ENCODE assay signal across 22 cellular contexts in genomic region chr7:122790132-122790531, GRCh38.
A peak's percentile ranks its signal among the peaks of the same experiment; 100 is the strongest.
DNase-seq lines count a peak whose midpoint lies in the region; ATAC-seq and TF ChIP-seq lines count a peak whose summit lies in the region.
"Had no signal": no experiment of that assay in that cellular context is flagged by ENCODE, and none has a peak within 500 bp of the region (broad histone marks: within the 10 kb centered on the region; RNA-seq: fewer than 3 reads in every experiment).

No MANE protein-coding gene starts in this region.

- H3K56ac ChIP-seq in IMR-90 (ENCODE audit: extremely low read depth, insufficient read depth, low read length) = no peak overlapping the region

- H3K4me2 ChIP-seq in IMR-90 (ENCODE audit: low read depth, low read length) = no peak overlapping the region
- H3K4me2 ChIP-seq: KMS-11, SK-N-SH had no signal

- no peaks in the 10 kb centered on the region for H3K36me3 ChIP-seq in IMR-90 (ENCODE audit: control insufficient read depth, insufficient read depth, low read length)
- H3K36me3 ChIP-seq: gastrocnemius medialis, thoracic aorta had no signal

- H4K91ac ChIP-seq in IMR-90 (ENCODE audit: insufficient read depth, low read depth, low read length) = no peak overlapping the region

- POLR2A ChIA-PET in IMR-90 (lab: Charles Lee; ENCODE audit: unreplicated experiment) = no interaction called here

- no peak overlapping the region for H3K4ac ChIP-seq in IMR-90 (ENCODE audit: low read depth, low read length)

- no peak overlapping the region for H3K4me3 ChIP-seq in IMR-90 (ENCODE audit: insufficient read depth, low read depth, low read length)
- no peak overlapping the region for H3K4me3 ChIP-seq in fibroblast of pulmonary artery (replicated peaks; ENCODE audit: low read depth, low read length)
- H3K4me3 ChIP-seq: gastrocnemius medialis, lung, skin epidermis, thoracic aorta had no signal

- no TSS peak for BruUV-seq in IMR-90 (replicated peaks; lab: Mats Ljungman, UMichigan)

- no peaks in the 10 kb centered on the region for H3K9me1 ChIP-seq in IMR-90 (ENCODE audit: insufficient read depth, low read length)

- DNase-seq in IMR-90 (no peak), NCI-H1436 treated with DMSO at 0.1 percent for 48 hours (lab: John Stamatoyannopoulos, UW) (peak; percentile 68), NCI-H2196 treated with DMSO at 0.1 percent for 48 hours (lab: John Stamatoyannopoulos, UW; ENCODE audit: unreplicated experiment) (peak; percentile 10), fibroblast of pulmonary artery (ENCODE audit: low read depth) (peak; percentile 11), A172 (ENCODE audit: low spot score) (no peak), dedifferentiated amniotic fluid mesenchymal stem cell (ENCODE audit: extremely low spot score) (no peak), epidermal melanocyte (ENCODE audit: insufficient read length, low spot score) (no peak)
- DNase-seq: activated CD4-positive, alpha-beta T cell treated with anti-CD3 and anti-CD28 coated beads, Interleukin-2, amount 10 ng/mL, durations not matched to agents 7 days and 5 days; activated naive CD8-positive, alpha-beta T cell treated with anti-CD3 and anti-CD28 coated beads for 36 hours; H7; kidney; SK-N-SH; stimulated activated CD4-positive, alpha-beta T cell treated with anti-CD3 and anti-CD28 coated beads, Interleukin-4, amount 100 ng/mL, for 1 hour; stimulated activated naive CD4-positive, alpha-beta T cell treated with Interleukin-2 at 50 U/mL for 16 hours; T-helper 2 cell had no signal

- H2AFZ ChIP-seq in IMR-90 (replicated peaks; ENCODE audit: low read length, poor library complexity) = no peak overlapping the region

- H2AK9ac ChIP-seq in IMR-90 (replicated peaks; ENCODE audit: low read depth, low read length, poor library complexity) = no peak overlapping the region

- no peak overlapping the region for H2BK120ac ChIP-seq in IMR-90 (ENCODE audit: low read depth, low read length)

- H3K27me3 ChIP-seq in IMR-90 (ENCODE audit: control insufficient read depth, insufficient read depth, low read length) = no peaks in the 10 kb centered on the region
- H3K27me3 ChIP-seq: gastrocnemius medialis had no signal

- H3K4me1 ChIP-seq in IMR-90 (ENCODE audit: control insufficient read depth, insufficient read depth, low read length) = no peaks in the 10 kb centered on the region
- H3K4me1 ChIP-seq: gastrocnemius medialis had no signal

- in situ Hi-C loops in IMR-90 (cut with MboI; ENCODE audit: low sequenced_read_pairs) = no loop called here

- H3K9me3 ChIP-seq in IMR-90 (ENCODE audit: control insufficient read depth, insufficient read depth, low read length) = peaks cover 4% of the 10 kb centered on the region; the same call in 1 of the 2 replicates
- H3K9me3 ChIP-seq: gastrocnemius medialis, SK-N-SH, thoracic aorta had no signal

- dilution Hi-C loops in IMR-90 (cut with HindIII; ENCODE audit: low sequenced_read_pairs, unreplicated experiment) = no loop called here

- H3K18ac ChIP-seq in IMR-90 (ENCODE audit: low read depth, low read length) = no peak overlapping the region

- no peak overlapping the region for H4K5ac ChIP-seq in IMR-90 (ENCODE audit: low read depth, low read length)

- intact Hi-C loops in IMR-90 (cut with micrococcal nuclease) = no loop called here

- H3K27ac ChIP-seq in IMR-90 (ENCODE audit: insufficient read depth, low read length) = no peak overlapping the region
- H3K27ac ChIP-seq: gastrocnemius medialis, KMS-11, skin epidermis, thoracic aorta had no signal

- H4K8ac ChIP-seq in IMR-90 (ENCODE audit: low read depth in 2 of 2, low read length in 2 of 2) = no peak overlapping the region

- no peak for TF ChIP-seq RAD21 in IMR-90 (IDR thresholded peaks at IDR 0.05; ENCODE audit: low read length)

- H3K9ac ChIP-seq in IMR-90 (ENCODE audit: low read depth, low read length) = no peak overlapping the region
- H3K9ac ChIP-seq: KMS-11, SK-N-SH had no signal

- H3K79me1 ChIP-seq in IMR-90 (ENCODE audit: low read depth in 1 of 2, low read length in 2 of 2) = no peaks in the 10 kb centered on the region

- CTCF ChIA-PET in IMR-90 (lab: Yijun Ruan, JAX) = no interaction called here

- no CpG with 5 or more reads among the region's 3 CpGs for WGBS in IMR-90 (ENCODE audit: extremely low coverage in 2 of 2, insufficient read length in 1 of 2), 2 experiments

- no peaks in the 10 kb centered on the region for H4K20me1 ChIP-seq in IMR-90 (ENCODE audit: insufficient read depth, low read length)

- H2BK20ac ChIP-seq in IMR-90 (ENCODE audit: low read depth, low read length) = no peak overlapping the region

- H3K23ac ChIP-seq in IMR-90 (ENCODE audit: low read depth, low read length) = no peak overlapping the region

- H3K14ac ChIP-seq in IMR-90 (replicated peaks; ENCODE audit: low read depth, low read length) = no peak overlapping the region

- no peak overlapping the region for H2BK5ac ChIP-seq in IMR-90 (ENCODE audit: low read depth, low read length, poor library complexity, severe bottlenecking)

- no peak overlapping the region for H2BK15ac ChIP-seq in IMR-90 (ENCODE audit: low read depth, low read length)

- TF ChIP-seq CTCF in IMR-90 (conservative IDR thresholded peaks at IDR 0.05; ENCODE audit: low read depth, low read length) = no peak
- TF ChIP-seq CTCF in fibroblast of pulmonary artery (IDR thresholded peaks at IDR 0.05; ENCODE audit: low read length, missing control alignments) = no peak

- H2AK5ac ChIP-seq in IMR-90 (ENCODE audit: low read depth, low read length) = no peak overlapping the region

- ATAC-seq in IMR-90 (ENCODE audit: low read depth) = no peak
- ATAC-seq in GM21825 (IDR thresholded peaks at IDR 0.05; ENCODE audit: unreplicated experiment) = no peak
- ATAC-seq: activated T-helper 17 cell treated with anti-CD3 and anti-CD28 coated beads, Interleukin-2, amount 50 U/mL, for 72 hours; gastrocnemius medialis had no signal

- no peak for TF ChIP-seq POLR2A in IMR-90 (IDR thresholded peaks at IDR 0.05; ENCODE audit: low read depth, low read length)

TF ChIP-seq in IMR-90, 13 proteins besides CTCF, POLR2A, EP300 and RAD21:
- TF ChIP-seq ELK1 (IDR thresholded peaks at IDR 0.05; ENCODE audit: borderline replicate concordance, low read depth, low read length) (no peak), CEBPB (IDR thresholded peaks at IDR 0.05; ENCODE audit: low read depth, low read length) (peak; percentile 25; the same call in 1 of the 2 replicates)

Comparison
In these comparisons a context has a peak if more than half of its experiments do, and no peak if none do; other contexts are left out.
1. DNase-seq: peak in NCI-H1436 treated with DMSO at 0.1 percent for 48 hours (single experiment), NCI-H2196 treated with DMSO at 0.1 percent for 48 hours (single experiment) and fibroblast of pulmonary artery (single experiment); none in IMR-90 (single experiment), A172 (single experiment), dedifferentiated amniotic fluid mesenchymal stem cell (single experiment) and epidermal melanocyte (single experiment).